ENCODE assay signal across 15 cellular contexts in genomic region chr1:209830722-209831121, GRCh38. TPM values are rescaled to one million over a fixed set of nuclear protein-coding genes. Genes with fewer than 3 reads are reported as not detected.
DNase-seq lines count a peak whose midpoint lies in the region; ATAC-seq, FAIRE-seq and TF ChIP-seq lines count a peak whose summit lies in the region.
"Had no signal": no experiment of that assay in that cellular context is flagged by ENCODE, and none has a peak within 500 bp of the region (broad histone marks: within the 10 kb centered on the region; RNA-seq: fewer than 3 reads in every experiment).

No MANE protein-coding gene starts in this region.

- no peaks in the 10 kb centered on the region for H3K9me2 ChIP-seq in PC-3 (replicated peaks; ENCODE audit: low read length)

- peak overlapping the region; percentile 1 for H3K27ac Mint-ChIP-seq in activated T-cell treated with anti-CD3 and anti-CD28 coated beads, Interleukin-2, amount 50 U/mL, for 72 hours
- H3K27ac Mint-ChIP-seq in stimulated activated naive B cell treated with anti-CD40 and anti-IgM and Interleukin-4, amounts not matched to agents 10 μg/mL and 1 μg/mL and 100 μg/mL, for 72 hours: peak overlapping the region; percentile 16

- no peak for ATAC-seq in activated T-cell treated with anti-CD3 and anti-CD28 coated beads, Interleukin-2, amount 50 U/mL, for 72 hours (replicated peaks in 1 of 2)
- no peak for ATAC-seq in PC-3
- ATAC-seq in stimulated activated naive B cell treated with anti-CD40 and anti-IgM and Interleukin-4, amounts not matched to agents 10 μg/mL and 1 μg/mL and 100 μg/mL, for 72 hours (replicated peaks): no peak

- no peak for TF ChIP-seq POLR2A in endothelial cell of umbilical vein (IDR thresholded peaks at IDR 0.05; ENCODE audit: low read depth, low read length)
- no peak for TF ChIP-seq POLR2A in erythroblast (IDR thresholded peaks at IDR 0.05; ENCODE audit: low read length)

- CTCF ChIA-PET in PC-3 (lab: Charles Lee): no interaction called here
- CTCF ChIA-PET in endothelial cell of umbilical vein (lab: Charles Lee): interaction anchor here (1.1 kb wide), 2 partner anchors 8 to 15 kb away, joined by 3 to 5 read pairs; no protein-coding TSS in a partner anchor

- H3K9ac ChIP-seq in PC-3 (ENCODE audit: low read length): no peak overlapping the region
- H3K9ac ChIP-seq in endothelial cell of umbilical vein (replicated peaks; ENCODE audit: extremely low read depth, insufficient read depth, low read length): no peak overlapping the region

- H4K20me1 ChIP-seq in PC-3 (ENCODE audit: low read length) (no peaks in the 10 kb centered on the region), endothelial cell of umbilical vein (replicated peaks; ENCODE audit: control insufficient read depth, extremely low read depth, insufficient read depth, low read length) (no peaks in the 10 kb centered on the region)

- no peaks in the 10 kb centered on the region for H3K9me3 Mint-ChIP-seq in activated T-cell treated with anti-CD3 and anti-CD28 coated beads, Interleukin-2, amount 50 U/mL, for 72 hours
- no peaks in the 10 kb centered on the region for H3K9me3 Mint-ChIP-seq in stimulated activated naive B cell treated with anti-CD40 and anti-IgM and Interleukin-4, amounts not matched to agents 10 μg/mL and 1 μg/mL and 100 μg/mL, for 72 hours
- H3K9me3 Mint-ChIP-seq: CD8-positive, alpha-beta memory T cell had no signal

- H3K4me1 ChIP-seq in PC-3 (ENCODE audit: insufficient read depth, low read length) (peaks cover 49% of the 10 kb centered on the region), endothelial cell of umbilical vein (ENCODE audit: control insufficient read depth, extremely low read depth, insufficient read depth, low read length) (peaks cover 43% of the 10 kb centered on the region)

- H3K27ac ChIP-seq in PC-3 (ENCODE audit: low read length) (no peak overlapping the region), endothelial cell of umbilical vein (ENCODE audit: insufficient read depth, low read depth, low read length) (peak overlapping the region; percentile 59)
- H3K27ac ChIP-seq: PC-9 had no signal

- H3K4me3 ChIP-seq in PC-3 (ENCODE audit: low read length) (no peak overlapping the region), endothelial cell of umbilical vein (replicated peaks in 1 of 3; ENCODE audit: insufficient read depth in 1 of 3, low read depth in 1 of 3, low read length in 3 of 3) (no peak overlapping the region)
- H3K4me3 ChIP-seq: PC-9 had no signal

- BruUV-seq in PC-3 (replicated peaks; lab: Mats Ljungman, UMichigan) (no TSS peak), endothelial cell of umbilical vein (replicated peaks; lab: Mats Ljungman, UMichigan) (no TSS peak)

- no peaks in the 10 kb centered on the region for H3K9me3 ChIP-seq in PC-3 (ENCODE audit: low read length)
- H3K9me3 ChIP-seq in endothelial cell of umbilical vein (replicated peaks; ENCODE audit: control insufficient read depth, insufficient read depth, low read length): no peaks in the 10 kb centered on the region

- H3K27me3 ChIP-seq in PC-3 (ENCODE audit: low read length) (no peaks in the 10 kb centered on the region), endothelial cell of umbilical vein (ENCODE audit: control insufficient read depth in 2 of 2, insufficient read depth in 2 of 2, low read length in 2 of 2) (no peaks in the 10 kb centered on the region)

- no peak for DNase-seq in activated T-cell treated with anti-CD3 and anti-CD28 coated beads, Interleukin-2, amount 50 U/mL, for 72 hours
- DNase-seq in activated T-cell treated with anti-CD3 and anti-CD28 coated beads for 4 hours (no peak), PC-3 (no peak), endothelial cell of umbilical vein (ENCODE audit: low read depth, low spot score) (no peak), AG20443 (ENCODE audit: low spot score) (no peak), erythroblast (lab: John Stamatoyannopoulos, UW) (no peak)
- no peak for DNase-seq in stimulated activated naive B cell treated with anti-CD40 and anti-IgM and Interleukin-4, amounts not matched to agents 10 μg/mL and 1 μg/mL and 100 μg/mL, for 72 hours
- DNase-seq: CD8-positive, alpha-beta memory T cell; GOT3; KBM-7; NCI-H1048; NCI-H345; NCI-H69; PC-9 had no signal

- POLR2A ChIA-PET in PC-3 (lab: Charles Lee; ENCODE audit: unreplicated experiment): interaction anchor here (0.7 kb wide), 1 partner anchor 9 kb away, joined by 15 read pairs; no protein-coding TSS in a partner anchor
- POLR2A ChIA-PET in endothelial cell of umbilical vein (lab: Charles Lee): no interaction called here

- peaks cover 73% of the 10 kb centered on the region for H3K4me1 Mint-ChIP-seq in activated T-cell treated with anti-CD3 and anti-CD28 coated beads, Interleukin-2, amount 50 U/mL, for 72 hours (ENCODE audit: low read depth)
- H3K4me1 Mint-ChIP-seq in stimulated activated naive B cell treated with anti-CD40 and anti-IgM and Interleukin-4, amounts not matched to agents 10 μg/mL and 1 μg/mL and 100 μg/mL, for 72 hours: peaks cover 25 to 57% of the 10 kb centered on the region in 2 donors

- H3K79me2 ChIP-seq in PC-3 (ENCODE audit: low read length) (peaks cover 43% of the 10 kb centered on the region), endothelial cell of umbilical vein (ENCODE audit: control insufficient read depth, insufficient read depth, low read length) (peaks cover 14% of the 10 kb centered on the region)

- dilution Hi-C loops in endothelial cell of umbilical vein (cut with MboI; ENCODE audit: extremely low pct_ligation_motif_present, low sequenced_read_pairs): loop anchor here (25.0 kb wide), 1 partner anchor 532 kb away; no protein-coding TSS in a partner anchor

- peaks cover 49% of the 10 kb centered on the region for H3K36me3 ChIP-seq in PC-3 (ENCODE audit: low read depth, low read length)
- H3K36me3 ChIP-seq in endothelial cell of umbilical vein (ENCODE audit: control insufficient read depth in 2 of 2, extremely low read depth in 1 of 2, insufficient read depth in 2 of 2, low read length in 2 of 2): peaks cover 8 to 14% of the 10 kb centered on the region in 2 experiments

- H3K4me3 Mint-ChIP-seq in activated T-cell treated with anti-CD3 and anti-CD28 coated beads, Interleukin-2, amount 50 U/mL, for 72 hours: peak overlapping the region in 1 of 2 donors; percentile 96
- no peak overlapping the region for H3K4me3 Mint-ChIP-seq in stimulated activated naive B cell treated with anti-CD40 and anti-IgM and Interleukin-4, amounts not matched to agents 10 μg/mL and 1 μg/mL and 100 μg/mL, for 72 hours

- peaks cover 11 to 49% of the 10 kb centered on the region in 2 donors for H3K36me3 Mint-ChIP-seq in activated T-cell treated with anti-CD3 and anti-CD28 coated beads, Interleukin-2, amount 50 U/mL, for 72 hours (ENCODE audit: insufficient read depth in 2 of 2)
- peaks cover 26 to 53% of the 10 kb centered on the region in 2 donors for H3K36me3 Mint-ChIP-seq in stimulated activated naive B cell treated with anti-CD40 and anti-IgM and Interleukin-4, amounts not matched to agents 10 μg/mL and 1 μg/mL and 100 μg/mL, for 72 hours

- no peaks in the 10 kb centered on the region for H3K9me1 ChIP-seq in endothelial cell of umbilical vein (replicated peaks; ENCODE audit: control insufficient read depth, extremely low read depth, insufficient read depth, low read length)

- H2AFZ ChIP-seq in PC-3 (ENCODE audit: low read length) (no peak overlapping the region), endothelial cell of umbilical vein (ENCODE audit: low read depth, low read length) (no peak overlapping the region)
- H2AFZ ChIP-seq: PC-9 had no signal

- FAIRE-seq in endothelial cell of umbilical vein (lab: Jason Lieb, UNC): no peak

- TF ChIP-seq CTCF in PC-3 (conservative IDR thresholded peaks at IDR 0.05; ENCODE audit: low read depth, low read length): no peak
- no peak for TF ChIP-seq CTCF in endothelial cell of umbilical vein (IDR thresholded peaks at IDR 0.05; ENCODE audit: extremely low read depth in 1 of 2, insufficient read depth in 1 of 2, low read depth in 1 of 2, low read length in 2 of 2)

- intact Hi-C loops in PC-3 (cut with micrococcal nuclease) (no loop called here), endothelial cell of umbilical vein (cut with micrococcal nuclease) (no loop called here)

- H3F3A ChIP-seq in PC-3 (ENCODE audit: low read length, unreplicated experiment): no peaks in the 10 kb centered on the region

- H3K27me3 Mint-ChIP-seq in activated T-cell treated with anti-CD3 and anti-CD28 coated beads, Interleukin-2, amount 50 U/mL, for 72 hours (ENCODE audit: low read depth): no peaks in the 10 kb centered on the region
- H3K27me3 Mint-ChIP-seq in stimulated activated naive B cell treated with anti-CD40 and anti-IgM and Interleukin-4, amounts not matched to agents 10 μg/mL and 1 μg/mL and 100 μg/mL, for 72 hours: no peaks in the 10 kb centered on the region

- H3K4me2 ChIP-seq in PC-3 (ENCODE audit: low read length) (peak overlapping the region; percentile 81), endothelial cell of umbilical vein (ENCODE audit: insufficient read depth, low read length) (peak overlapping the region; percentile 45)

RNA-seq across cellular contexts. Expression of gene UTP25, which starts 3.0 kb away (rescaled TPM):
- 10 to 100 TPM; 11.5 to 11.9 TPM for total RNA-seq in activated T-cell treated with anti-CD3 and anti-CD28 coated beads, Interleukin-2, amount 50 U/mL, for 72 hours
- 14.3 and 15.3 TPM in 2 replicates for total RNA-seq in PC-3 (2014; rRNA removed)
- 10.5 and 11.7 TPM in 2 replicates for total RNA-seq in endothelial cell of umbilical vein
- 5.9 and 6.6 TPM in 2 replicates for polyA plus RNA-seq in endothelial cell of umbilical vein
- 5.3 and 5.7 TPM in 2 replicates for polyA plus RNA-seq in endothelial cell of umbilical vein (2011; cell fraction: cytosol; rRNA removed)
- 23.9 and 27.8 TPM in 2 replicates for polyA plus RNA-seq in endothelial cell of umbilical vein (2011; cell fraction: nucleus; rRNA removed)
- 6.5 and 9.0 TPM in 2 replicates for polyA plus RNA-seq in endothelial cell of umbilical vein (2012)
- polyA minus RNA-seq in endothelial cell of umbilical vein: 20.9 and 22.0 TPM in 2 replicates
- polyA minus RNA-seq in endothelial cell of umbilical vein (2011; cell fraction: cytosol; rRNA and poly(A)+ RNA removed): 10.0 TPM
- 47.3 and 73.9 TPM in 2 replicates for polyA minus RNA-seq in endothelial cell of umbilical vein (2011; cell fraction: nucleus; rRNA and poly(A)+ RNA removed)

RNA-seq across cellular contexts. Expression of gene IRF6, which starts 24.8 kb away (rescaled TPM):
- total RNA-seq in activated T-cell treated with anti-CD3 and anti-CD28 coated beads, Interleukin-2, amount 50 U/mL, for 72 hours: 1 to 10 TPM in 1 of 2 donors, under 1 TPM in 1; 0.49 to 2.3 TPM
- total RNA-seq in PC-3 (2014; rRNA removed): 61.6 and 65.7 TPM in 2 replicates
- total RNA-seq in endothelial cell of umbilical vein: 22.1 and 42.0 TPM in 2 replicates
- polyA plus RNA-seq in endothelial cell of umbilical vein: 55.8 and 65.0 TPM in 2 replicates
- polyA plus RNA-seq in endothelial cell of umbilical vein (2011; cell fraction: cytosol; rRNA removed): 33.7 and 34.7 TPM in 2 replicates
- polyA plus RNA-seq in endothelial cell of umbilical vein (2011; cell fraction: nucleus; rRNA removed): 120 and 125 TPM in 2 replicates
- 3.6 and 7.9 TPM in 2 replicates for polyA plus RNA-seq in endothelial cell of umbilical vein (2012)
- 176 and 196 TPM in 2 replicates for polyA minus RNA-seq in endothelial cell of umbilical vein
- not detected for polyA minus RNA-seq in endothelial cell of umbilical vein (2011; cell fraction: cytosol; rRNA and poly(A)+ RNA removed)
- polyA minus RNA-seq in endothelial cell of umbilical vein (2011; cell fraction: nucleus; rRNA and poly(A)+ RNA removed): 126 and 158 TPM in 2 replicates
- total RNA-seq: Daoy had no signal

RNA-seq across cellular contexts. Expression of gene C1orf74, which starts 46.4 kb away (rescaled TPM):
- total RNA-seq in activated T-cell treated with anti-CD3 and anti-CD28 coated beads, Interleukin-2, amount 50 U/mL, for 72 hours: 1 to 10 TPM; 2.8 to 3.3 TPM
- total RNA-seq in PC-3 (2014; rRNA removed) (5.7 and 6.7 TPM in 2 replicates), endothelial cell of umbilical vein (2.3 and 3.0 TPM in 2 replicates)
- polyA plus RNA-seq in endothelial cell of umbilical vein: 2.4 TPM in 2 replicates
- polyA plus RNA-seq in endothelial cell of umbilical vein (2011; cell fraction: cytosol; rRNA removed): 1.1 and 1.7 TPM in 2 replicates
- polyA plus RNA-seq in endothelial cell of umbilical vein (2011; cell fraction: nucleus; rRNA removed): 12.1 and 12.6 TPM in 2 replicates
- 1.2 and 1.3 TPM in 2 replicates for polyA plus RNA-seq in endothelial cell of umbilical vein (2012)
- polyA minus RNA-seq in endothelial cell of umbilical vein: 7.8 and 11.1 TPM in 2 replicates
- 1.1 TPM for polyA minus RNA-seq in endothelial cell of umbilical vein (2011; cell fraction: cytosol; rRNA and poly(A)+ RNA removed)
- polyA minus RNA-seq in endothelial cell of umbilical vein (2011; cell fraction: nucleus; rRNA and poly(A)+ RNA removed): 24.5 and 31.8 TPM in 2 replicates
